23 cellular contexts compared by ENCODE assay signal in the genomic region with DNA sequence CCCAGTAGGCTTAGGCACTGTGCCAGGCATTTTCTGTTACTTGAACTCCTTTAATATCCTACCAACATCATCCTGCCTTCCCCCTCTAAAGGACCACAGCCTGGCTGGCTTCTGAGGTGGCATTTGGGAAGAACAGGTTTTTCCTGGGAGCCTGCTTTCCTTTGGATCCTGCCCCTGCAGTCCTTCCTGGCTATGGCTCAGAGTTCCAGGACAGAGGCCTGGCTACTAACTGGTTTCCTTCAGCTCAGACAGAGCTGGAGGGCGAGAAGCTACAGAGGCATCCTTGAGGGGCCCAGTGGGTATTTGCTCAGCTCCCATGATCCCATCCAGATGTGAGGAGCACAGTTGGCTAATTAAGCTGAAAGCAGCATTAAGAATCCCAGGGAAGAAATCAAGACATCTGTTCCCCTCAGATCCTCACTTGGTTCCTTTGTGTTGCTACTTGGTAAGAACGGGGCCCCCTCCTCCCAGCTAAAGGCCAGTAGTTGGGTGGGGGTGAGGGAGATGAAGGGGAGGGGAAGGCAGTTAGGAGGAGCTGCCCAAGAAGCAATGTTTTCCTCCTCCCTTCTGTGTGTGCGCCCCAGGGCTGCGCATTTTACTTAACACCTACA.
A peak's percentile ranks its signal among the peaks of the same experiment; 100 is the strongest.
DNase-seq lines count a peak whose midpoint lies in the region; FAIRE-seq and TF ChIP-seq lines count a peak whose summit lies in the region.
"Had no signal": no experiment of that assay in that cellular context is flagged by ENCODE, and none has a peak within 500 bp of the region (broad histone marks: within the 10 kb centered on the region; RNA-seq: fewer than 3 reads in every experiment).

No MANE protein-coding gene starts in this region.

- H3K4me2 ChIP-seq in H1 (ENCODE audit: insufficient read depth in 1 of 2, low read depth in 2 of 2, low read length in 2 of 2): no peak overlapping the region
- no peak overlapping the region for H3K4me2 ChIP-seq in mesendoderm (ENCODE audit: low read length)
- no peak overlapping the region for H3K4me2 ChIP-seq in osteoblast (ENCODE audit: insufficient read depth, low read length)
- H3K4me2 ChIP-seq: BLaER1 had no signal

- POLR2A ChIA-PET in H1 (lab: Charles Lee; ENCODE audit: partially characterized antibody): interaction anchor here (0.9 kb wide), 1 partner anchor 8 kb away, joined by 3 read pairs; no protein-coding TSS in a partner anchor

- no peaks in the 10 kb centered on the region for H3K79me2 ChIP-seq in H1 (ENCODE audit: control insufficient read depth in 1 of 2, insufficient read depth in 2 of 2, low read length in 2 of 2)
- H3K79me2 ChIP-seq in mesendoderm (ENCODE audit: control insufficient read depth, insufficient read depth, low read length): no peaks in the 10 kb centered on the region
- no peaks in the 10 kb centered on the region for H3K79me2 ChIP-seq in osteoblast (ENCODE audit: insufficient read depth, low read length)

- H2BK20ac ChIP-seq in H1 (ENCODE audit: low read length): no peak overlapping the region

- no peak overlapping the region for H3K23ac ChIP-seq in H1 (ENCODE audit: insufficient read length)
- H3K23ac ChIP-seq in mesendoderm (ENCODE audit: low read length): no peak overlapping the region

- H3K4ac ChIP-seq in H1 (replicated peaks; ENCODE audit: insufficient read length, low read depth, low read length): no peak overlapping the region
- no peak overlapping the region for H3K4ac ChIP-seq in mesendoderm (ENCODE audit: low read depth, low read length)

- H3K14ac ChIP-seq in H1 (ENCODE audit: insufficient read length): no peak overlapping the region

- H2BK12ac ChIP-seq in H1 (ENCODE audit: low read depth, low read length): no peak overlapping the region

- H2BK15ac ChIP-seq in H1 (ENCODE audit: low read length): no peak overlapping the region
- H2BK15ac ChIP-seq in mesendoderm (replicated peaks; ENCODE audit: low read depth): no peak overlapping the region

- H2AFZ ChIP-seq in H1 (ENCODE audit: low read length) (peak overlapping the region; percentile 79), osteoblast (ENCODE audit: low read length) (no peak overlapping the region)

- H3K4me3 ChIP-seq in H1 (ENCODE audit: extremely low read depth in 1 of 4, insufficient read depth in 2 of 4, low read depth in 3 of 4, low read length in 4 of 4) (no peak overlapping the region), mesendoderm (ENCODE audit: low read length) (no peak overlapping the region), osteoblast (ENCODE audit: insufficient read depth, low read length) (no peak overlapping the region)
- H3K4me3 ChIP-seq: BLaER1, SJSA1 had no signal

- TF ChIP-seq CTCF in H1 (IDR thresholded peaks at IDR 0.05; ENCODE audit: control extremely low read depth in 1 of 3, insufficient read depth in 1 of 3, low read depth in 1 of 3, low read length in 3 of 3) (no peak), osteoblast (IDR thresholded peaks at IDR 0.05; ENCODE audit: extremely low read depth, low read depth, low read length) (no peak)

- H3K36me3 ChIP-seq in H1 (ENCODE audit: control insufficient read depth in 2 of 4, insufficient read depth in 4 of 4, low read length in 3 of 4) (no peaks in the 10 kb centered on the region), mesendoderm (ENCODE audit: control insufficient read depth, insufficient read depth, low read length) (no peaks in the 10 kb centered on the region), osteoblast (ENCODE audit: insufficient read depth, low read length) (no peaks in the 10 kb centered on the region)
- H3K36me3 ChIP-seq: BLaER1, SJSA1 had no signal

- H4K91ac ChIP-seq in H1 (replicated peaks; ENCODE audit: insufficient read length, low read length): no peak overlapping the region

- FAIRE-seq in H1 (lab: Jason Lieb, UNC): no peak
- FAIRE-seq: HepG2 had no signal

- CTCF ChIA-PET in H1 (lab: Charles Lee; ENCODE audit: partially characterized antibody): interaction anchor here (0.6 to 1.9 kb wide), 8 partner anchors 8 to 229 kb away, joined by 3 to 5 read pairs (median 3); no protein-coding TSS in a partner anchor

- DNase-seq in D341Med (ENCODE audit: low spot score) (peak; percentile 58), NCI-H69 (lab: John Stamatoyannopoulos, UW) (peak; percentile 78), H1 (ENCODE audit: low read depth in 1 of 2, low spot score in 2 of 2) (no peak), mesendoderm (peak; percentile 53), dedifferentiated amniotic fluid mesenchymal stem cell (ENCODE audit: extremely low spot score) (no peak), osteoblast (ENCODE audit: insufficient read length, low spot score, missing footprints) (no peak), AG20443 (ENCODE audit: low spot score) (no peak)
- DNase-seq: CD4-positive, alpha-beta T cell; DND-41; H7; Karpas-422; NCI-H1092; NCI-H1417 treated with DMSO at 0.1 percent for 48 hours; NCI-H187; NCI-H2171 treated with DMSO at 0.1 percent for 48 hours; NCI-H446; NCI-H524 treated with DMSO at 0.1 percent for 48 hours; Right ventricle myocardium superior; RPMI8226 had no signal

- peaks cover 0 to 8% (median 5%) of the 10 kb centered on the region in 4 experiments; a peak in 5 of 7 replicates for H3K4me1 ChIP-seq in H1 (replicated peaks in 1 of 4; ENCODE audit: control insufficient read depth in 3 of 4, insufficient read depth in 4 of 4, low read length in 3 of 4)
- H3K4me1 ChIP-seq in mesendoderm (ENCODE audit: control insufficient read depth, low read depth, low read length): peaks cover 2% of the 10 kb centered on the region
- no peaks in the 10 kb centered on the region for H3K4me1 ChIP-seq in osteoblast (ENCODE audit: insufficient read depth, low read length)
- H3K4me1 ChIP-seq: SJSA1 had no signal

- H2BK5ac ChIP-seq in H1 (ENCODE audit: low read depth, low read length) (no peak overlapping the region), mesendoderm (ENCODE audit: low read length) (peak overlapping the region; percentile 12)

- WGBS in H1 (ENCODE audit: extremely low coverage in 1 of 2, insufficient coverage in 1 of 2, insufficient read length in 1 of 2, insufficient replicate concordance in 2 of 2, low coverage in 1 of 2, low lambda C conversion rate in 2 of 2, missing lambda C conversion rate in 1 of 2), 2 experiments: 90% methylated on average over 4 of the region's 4 CpGs; no CpG with 5 or more reads in 1 of the 2 experiments
- WGBS in mesendoderm (ENCODE audit: extremely low coverage, insufficient coverage, low lambda C conversion rate): no CpG with 5 or more reads among the region's 4 CpGs

- no peaks in the 10 kb centered on the region for H4K20me1 ChIP-seq in H1 (replicated peaks in 1 of 2; ENCODE audit: control insufficient read depth in 1 of 2, insufficient read depth in 2 of 2, low read length in 2 of 2)
- H4K20me1 ChIP-seq in osteoblast (ENCODE audit: insufficient read depth, low read length): no peaks in the 10 kb centered on the region
- H4K20me1 ChIP-seq: BLaER1 had no signal

- no peaks in the 10 kb centered on the region for H3K23me2 ChIP-seq in H1 (ENCODE audit: low read depth, low read length)

- no peak for TF ChIP-seq EP300 in H1 (IDR thresholded peaks at IDR 0.05; ENCODE audit: borderline replicate concordance in 1 of 2, low read depth in 2 of 2, low read length in 2 of 2)

- H3K27ac ChIP-seq in H1 (ENCODE audit: low read depth, low read length) (no peak overlapping the region), mesendoderm (ENCODE audit: low read depth, low read length) (no peak overlapping the region), osteoblast (ENCODE audit: low read depth, low read length) (no peak overlapping the region)
- H3K27ac ChIP-seq: BLaER1, HL-60, SJSA1 had no signal

- H4K8ac ChIP-seq in H1 (ENCODE audit: extremely low read depth, insufficient read depth, low read length): no peak overlapping the region
- no peak overlapping the region for H4K8ac ChIP-seq in mesendoderm (ENCODE audit: low read depth, low read length)

- H3K79me1 ChIP-seq in H1 (ENCODE audit: low read depth, low read length): no peaks in the 10 kb centered on the region
- no peaks in the 10 kb centered on the region for H3K79me1 ChIP-seq in mesendoderm (ENCODE audit: low read length)

- H3K9me3 ChIP-seq in H1 (ENCODE audit: insufficient read depth in 2 of 2, low read depth in 1 of 2, low read length in 1 of 2) (no peaks in the 10 kb centered on the region), osteoblast (ENCODE audit: low read depth, low read length) (no peaks in the 10 kb centered on the region)
- H3K9me3 ChIP-seq: BLaER1, SJSA1 had no signal

- TF ChIP-seq RAD21 in H1 (IDR thresholded peaks at IDR 0.05 in 1 of 2, conservative IDR thresholded peaks at IDR 0.05 in 1 of 2; ENCODE audit: low read depth in 2 of 2, low read length in 2 of 2): no peak

- H4K5ac ChIP-seq in H1 (ENCODE audit: insufficient read length, low read depth, low read length): no peak overlapping the region
- no peak overlapping the region for H4K5ac ChIP-seq in mesendoderm (ENCODE audit: low read length)

- no peak overlapping the region for H2BK120ac ChIP-seq in H1 (replicated peaks; ENCODE audit: low read depth, low read length)
- H2BK120ac ChIP-seq in mesendoderm (ENCODE audit: low read depth, low read length): no peak overlapping the region

- no peak overlapping the region for H3K56ac ChIP-seq in H1 (replicated peaks; ENCODE audit: insufficient read length, low read depth, low read length)
- peak overlapping the region; percentile 75 for H3K56ac ChIP-seq in mesendoderm (ENCODE audit: low read length)

- H2AK5ac ChIP-seq in H1 (ENCODE audit: low read depth, low read length) (no peak overlapping the region), mesendoderm (ENCODE audit: low read length) (no peak overlapping the region)

- H3K27me3 ChIP-seq in H1 (replicated peaks in 1 of 4; ENCODE audit: control insufficient read depth in 3 of 4, extremely low read depth in 1 of 4, insufficient read depth in 3 of 4, low read length in 3 of 4) (no peaks in the 10 kb centered on the region), mesendoderm (ENCODE audit: insufficient read depth, low read length, poor library complexity) (no peaks in the 10 kb centered on the region), osteoblast (ENCODE audit: insufficient read depth, low read length) (no peaks in the 10 kb centered on the region)
- H3K27me3 ChIP-seq: BLaER1, SJSA1 had no signal

- H3K9ac ChIP-seq in H1 (replicated peaks in 1 of 4; ENCODE audit: extremely low read depth in 1 of 4, low read depth in 3 of 4, low read length in 3 of 4): no peak overlapping the region
- no peak overlapping the region for H3K9ac ChIP-seq in mesendoderm (ENCODE audit: low read length)
- H3K9ac ChIP-seq: BLaER1 had no signal

- no peak for TF ChIP-seq POLR2A in H1 (IDR thresholded peaks at IDR 0.05; ENCODE audit: control extremely low read depth in 1 of 2, low read depth in 2 of 2, low read length in 2 of 2)

- H3K18ac ChIP-seq in H1 (ENCODE audit: extremely low read depth, low read length): no peak overlapping the region
- peak overlapping the region; percentile 12 for H3K18ac ChIP-seq in mesendoderm (ENCODE audit: low read length)

TF ChIP-seq in H1, 55 proteins besides CTCF, POLR2A, EP300 and RAD21 (continues in another document):
- TF ChIP-seq, protein P1, sequence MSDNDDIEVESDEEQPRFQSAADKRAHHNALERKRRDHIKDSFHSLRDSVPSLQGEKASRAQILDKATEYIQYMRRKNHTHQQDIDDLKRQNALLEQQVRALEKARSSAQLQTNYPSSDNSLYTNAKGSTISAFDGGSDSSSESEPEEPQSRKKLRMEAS (IDR thresholded peaks at IDR 0.05): no peak
- TF ChIP-seq SP4 (IDR thresholded peaks at IDR 0.05; ENCODE audit: low read length) (no peak), JUN (IDR thresholded peaks at IDR 0.05; ENCODE audit: low read depth, low read length) (no peak)

Comparison
In these comparisons a context has a peak if more than half of its experiments do, and no peak if none do; other contexts are left out.
1. DNase-seq: peak in D341Med (single experiment), NCI-H69 (single experiment) and mesendoderm (single experiment); none in H1 (0 of 2), dedifferentiated amniotic fluid mesenchymal stem cell (single experiment), osteoblast (single experiment) and AG20443 (single experiment).